Comparison of ENCODE assay signal across 6 cellular contexts in the genomic region with DNA sequence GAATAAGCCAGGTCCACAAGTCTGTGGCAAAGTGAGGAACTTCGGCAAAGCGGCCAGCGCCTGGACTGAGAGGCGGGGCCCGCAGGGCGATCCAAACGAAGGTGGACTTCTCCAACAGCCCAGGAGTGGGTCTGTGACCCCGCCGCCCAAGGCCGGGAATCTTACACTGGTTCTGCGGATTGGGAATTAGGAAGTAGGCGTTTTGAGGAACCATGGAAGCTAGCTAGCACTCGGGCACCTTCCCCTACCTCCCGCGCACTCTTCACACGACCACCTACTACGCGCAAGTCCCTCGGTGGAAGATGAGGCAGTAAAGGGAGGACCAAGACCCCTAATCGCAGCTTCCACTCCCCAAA. TPM values are rescaled to one million over a fixed set of nuclear protein-coding genes. Genes with fewer than 3 reads are reported as not detected.
DNase-seq lines count a peak whose midpoint lies in the region; ATAC-seq, FAIRE-seq and TF ChIP-seq lines count a peak whose summit lies in the region.

No MANE protein-coding gene starts in this region.

- intact Hi-C loops in endothelial cell of umbilical vein (cut with micrococcal nuclease) = loop anchor here (1.0 to 10.0 kb wide), 8 partner anchors 64 to 621 kb away; a partner anchor contains a TSS

- CTCF ChIA-PET in endothelial cell of umbilical vein (lab: Charles Lee) = interaction anchor here (0.9 to 2.0 kb wide), 10 partner anchors 11 to 621 kb away, joined by 3 to 41 read pairs (median 4); no protein-coding TSS in a partner anchor

- no peak for DNase-seq in NT2/D1 (ENCODE audit: low read depth, low spot score)
- DNase-seq in endothelial cell of umbilical vein (ENCODE audit: low read depth, low spot score) = no peak
- no peak for DNase-seq in NCI-H345 treated with DMSO at 0.1 percent for 48 hours (lab: John Stamatoyannopoulos, UW; ENCODE audit: unreplicated experiment)

- H3K36me3 ChIP-seq in NT2/D1 (ENCODE audit: insufficient read depth, insufficient read length, low read length) = peaks cover 39% of the 10 kb centered on the region
- H3K36me3 ChIP-seq in endothelial cell of umbilical vein (ENCODE audit: control insufficient read depth in 2 of 2, extremely low read depth in 1 of 2, insufficient read depth in 2 of 2, low read length in 2 of 2) = peaks cover 2 to 13% of the 10 kb centered on the region in 2 experiments

- no peak for TF ChIP-seq CTCF in endothelial cell of umbilical vein (IDR thresholded peaks at IDR 0.05; ENCODE audit: extremely low read depth in 1 of 2, insufficient read depth in 1 of 2, low read depth in 1 of 2, low read length in 2 of 2)

- peaks cover 27% of the 10 kb centered on the region for H3K79me2 ChIP-seq in endothelial cell of umbilical vein (ENCODE audit: control insufficient read depth, insufficient read depth, low read length)

- H4K20me1 ChIP-seq in endothelial cell of umbilical vein (replicated peaks; ENCODE audit: control insufficient read depth, extremely low read depth, insufficient read depth, low read length) = no peaks in the 10 kb centered on the region

- H3K27ac ChIP-seq in endothelial cell of umbilical vein (ENCODE audit: insufficient read depth, low read depth, low read length) (peak overlapping the region; percentile 16), skin epidermis (peak overlapping the region; percentile 52 to 96 (median 93))

- H3K27me3 ChIP-seq in NT2/D1 (ENCODE audit: insufficient read depth, insufficient read length) (peaks cover 24% of the 10 kb centered on the region), endothelial cell of umbilical vein (ENCODE audit: control insufficient read depth in 2 of 2, insufficient read depth in 2 of 2, low read length in 2 of 2) (no peaks in the 10 kb centered on the region)

- dilution Hi-C loops in endothelial cell of umbilical vein (cut with MboI; ENCODE audit: extremely low pct_ligation_motif_present, low sequenced_read_pairs) = no loop called here

- peaks cover 6% of the 10 kb centered on the region; the same call in 1 of the 2 replicates for H3K9me3 ChIP-seq in NT2/D1 (ENCODE audit: insufficient read depth, low read length)
- H3K9me3 ChIP-seq in endothelial cell of umbilical vein (replicated peaks; ENCODE audit: control insufficient read depth, insufficient read depth, low read length) = no peaks in the 10 kb centered on the region

- H3K4me1 ChIP-seq in NT2/D1 (ENCODE audit: insufficient read depth, insufficient read length) (peaks cover 2% of the 10 kb centered on the region), endothelial cell of umbilical vein (ENCODE audit: control insufficient read depth, extremely low read depth, insufficient read depth, low read length) (peaks cover 35% of the 10 kb centered on the region)

- peak; percentile 4 for FAIRE-seq in endothelial cell of umbilical vein (lab: Jason Lieb, UNC)

- H3K4me3 ChIP-seq in NT2/D1 (ENCODE audit: insufficient read length, low read depth) (peak overlapping the region; percentile 75), endothelial cell of umbilical vein (replicated peaks in 1 of 3; ENCODE audit: insufficient read depth in 1 of 3, low read depth in 1 of 3, low read length in 3 of 3) (peak overlapping the region; percentile 68 to 94 (median 71)), skin epidermis (peak overlapping the region; percentile 73 to 97 (median 86))

- H3K4me2 ChIP-seq in endothelial cell of umbilical vein (ENCODE audit: insufficient read depth, low read length) = peak overlapping the region; percentile 68

- H3K9ac ChIP-seq in NT2/D1 (ENCODE audit: insufficient read length, low read depth) = peak overlapping the region; percentile 76
- H3K9ac ChIP-seq in endothelial cell of umbilical vein (replicated peaks; ENCODE audit: extremely low read depth, insufficient read depth, low read length) = peak overlapping the region; percentile 74

- BruUV-seq in endothelial cell of umbilical vein (replicated peaks; lab: Mats Ljungman, UMichigan) = no TSS peak

- ATAC-seq in HG02852 (IDR thresholded peaks at IDR 0.05; ENCODE audit: unreplicated experiment) (no peak), GM18511 (IDR thresholded peaks at IDR 0.05; ENCODE audit: unreplicated experiment) (no peak)

- no peaks in the 10 kb centered on the region for H3K9me1 ChIP-seq in endothelial cell of umbilical vein (replicated peaks; ENCODE audit: control insufficient read depth, extremely low read depth, insufficient read depth, low read length)

- no peak for TF ChIP-seq POLR2A in endothelial cell of umbilical vein (IDR thresholded peaks at IDR 0.05; ENCODE audit: low read depth, low read length)

- POLR2A ChIA-PET in endothelial cell of umbilical vein (lab: Charles Lee) = no interaction called here

- H2AFZ ChIP-seq in endothelial cell of umbilical vein (ENCODE audit: low read depth, low read length) = peak overlapping the region; percentile 94

TF ChIP-seq in endothelial cell of umbilical vein, 7 proteins besides CTCF, POLR2A, EP300 and RAD21:
- TF ChIP-seq, protein P1, sequence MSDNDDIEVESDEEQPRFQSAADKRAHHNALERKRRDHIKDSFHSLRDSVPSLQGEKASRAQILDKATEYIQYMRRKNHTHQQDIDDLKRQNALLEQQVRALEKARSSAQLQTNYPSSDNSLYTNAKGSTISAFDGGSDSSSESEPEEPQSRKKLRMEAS (IDR thresholded peaks at IDR 0.05; ENCODE audit: insufficient read depth, insufficient read length) = no peak
TF ChIP-seq in endothelial cell of umbilical vein: peak in this region for 0.

RNA-seq across cellular contexts. Expression of a gene that starts 0.6 kb away (rescaled TPM):
- total RNA-seq in endothelial cell of umbilical vein = 122 and 142 TPM in 2 replicates
- polyA plus RNA-seq in endothelial cell of umbilical vein = 428 and 508 TPM in 2 replicates
- 315 and 334 TPM in 2 replicates for polyA plus RNA-seq in endothelial cell of umbilical vein (2011; cell fraction: cytosol; rRNA removed)
- 133 and 144 TPM in 2 replicates for polyA plus RNA-seq in endothelial cell of umbilical vein (2011; cell fraction: nucleus; rRNA removed)
- polyA plus RNA-seq in endothelial cell of umbilical vein (2012) = 95.8 and 168 TPM in 2 replicates
- 114 and 123 TPM in 2 replicates for polyA minus RNA-seq in endothelial cell of umbilical vein
- 45.7 TPM for polyA minus RNA-seq in endothelial cell of umbilical vein (2011; cell fraction: cytosol; rRNA and poly(A)+ RNA removed)
- 23.5 and 31.2 TPM in 2 replicates for polyA minus RNA-seq in endothelial cell of umbilical vein (2011; cell fraction: nucleus; rRNA and poly(A)+ RNA removed)

RNA-seq across cellular contexts. Expression of a gene that starts 2.2 kb away (rescaled TPM):
- total RNA-seq in endothelial cell of umbilical vein = 14.5 and 15.5 TPM in 2 replicates
- polyA plus RNA-seq in endothelial cell of umbilical vein = 4.0 and 4.6 TPM in 2 replicates
- 6.8 and 7.1 TPM in 2 replicates for polyA plus RNA-seq in endothelial cell of umbilical vein (2011; cell fraction: cytosol; rRNA removed)
- 6.3 and 7.1 TPM in 2 replicates for polyA plus RNA-seq in endothelial cell of umbilical vein (2011; cell fraction: nucleus; rRNA removed)
- 10.7 and 12.9 TPM in 2 replicates for polyA plus RNA-seq in endothelial cell of umbilical vein (2012)
- polyA minus RNA-seq in endothelial cell of umbilical vein = 13.0 and 13.8 TPM in 2 replicates
- polyA minus RNA-seq in endothelial cell of umbilical vein (2011; cell fraction: cytosol; rRNA and poly(A)+ RNA removed) = 7.2 TPM
- 8.4 and 8.5 TPM in 2 replicates for polyA minus RNA-seq in endothelial cell of umbilical vein (2011; cell fraction: nucleus; rRNA and poly(A)+ RNA removed)

RNA-seq across cellular contexts. Expression of a gene that starts 5.9 kb away (rescaled TPM):
- 0.82 TPM in 1 of 2 replicates, not detected in the other for total RNA-seq in endothelial cell of umbilical vein
- polyA plus RNA-seq in endothelial cell of umbilical vein = 0.35 and 1.0 TPM in 2 replicates
- polyA plus RNA-seq in endothelial cell of umbilical vein (2011; cell fraction: cytosol; rRNA removed) = 0.22 and 0.42 TPM in 2 replicates
- 1.6 and 1.9 TPM in 2 replicates for polyA plus RNA-seq in endothelial cell of umbilical vein (2011; cell fraction: nucleus; rRNA removed)
- polyA plus RNA-seq in endothelial cell of umbilical vein (2012) = 0.48 TPM in 1 of 2 replicates, not detected in the other
- polyA minus RNA-seq in endothelial cell of umbilical vein = 1.7 and 2.5 TPM in 2 replicates
- not detected for polyA minus RNA-seq in endothelial cell of umbilical vein (2011; cell fraction: cytosol; rRNA and poly(A)+ RNA removed)
- 1.0 and 2.4 TPM in 2 replicates for polyA minus RNA-seq in endothelial cell of umbilical vein (2011; cell fraction: nucleus; rRNA and poly(A)+ RNA removed)

RNA-seq across cellular contexts. Expression of a gene that starts 30.3 kb away (rescaled TPM):
- total RNA-seq in endothelial cell of umbilical vein = not detected in 2 replicates
- not detected in 2 replicates for polyA plus RNA-seq in endothelial cell of umbilical vein
- polyA plus RNA-seq in endothelial cell of umbilical vein (2011; cell fraction: cytosol; rRNA removed) = not detected in 2 replicates
- not detected in 2 replicates for polyA plus RNA-seq in endothelial cell of umbilical vein (2011; cell fraction: nucleus; rRNA removed)
- polyA plus RNA-seq in endothelial cell of umbilical vein (2012) = not detected in 2 replicates
- polyA minus RNA-seq in endothelial cell of umbilical vein = not detected in 2 replicates
- polyA minus RNA-seq in endothelial cell of umbilical vein (2011; cell fraction: cytosol; rRNA and poly(A)+ RNA removed) = not detected
- polyA minus RNA-seq in endothelial cell of umbilical vein (2011; cell fraction: nucleus; rRNA and poly(A)+ RNA removed) = not detected in 2 replicates
